Comparison of ENCODE assay signal across 11 cellular contexts in the genomic region with DNA sequence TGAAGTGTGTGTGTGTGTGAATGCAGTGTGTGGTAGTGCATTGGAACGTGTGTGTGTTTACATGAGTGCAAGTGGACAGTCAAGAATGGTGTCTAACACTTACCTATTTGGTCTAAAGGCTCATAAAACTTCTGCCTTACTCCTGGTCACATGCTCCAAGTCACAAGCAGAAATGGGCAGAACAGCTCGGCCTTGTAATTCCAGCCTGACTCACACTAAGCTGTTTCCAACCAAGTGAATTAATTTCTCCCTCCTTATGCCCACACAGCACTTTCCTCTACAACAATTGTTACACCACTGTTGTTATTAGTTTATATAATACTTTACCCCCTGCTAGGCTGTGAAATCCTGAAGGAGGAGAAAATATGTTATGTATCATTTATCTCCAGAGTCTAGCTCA. TPM values are rescaled to one million over a fixed set of nuclear protein-coding genes. Genes with fewer than 3 reads are reported as not detected.
A peak's percentile ranks its signal among the peaks of the same experiment; 100 is the strongest.
DNase-seq lines count a peak whose midpoint lies in the region; ATAC-seq and TF ChIP-seq lines count a peak whose summit lies in the region.
"Had no signal": no experiment of that assay in that cellular context is flagged by ENCODE, and none has a peak within 500 bp of the region (broad histone marks: within the 10 kb centered on the region; RNA-seq: fewer than 3 reads in every experiment).

No MANE protein-coding gene starts in this region.

- DNase-seq in Daoy (ENCODE audit: low read depth), result peak; percentile 52
- no peak for DNase-seq in SK-N-MC (ENCODE audit: low read depth, low spot score)
- DNase-seq in fibroblast of the aortic adventitia (ENCODE audit: low read depth), result peak; percentile 76
- DNase-seq in sciatic nerve (ENCODE audit: low spot score), result no peak
- DNase-seq in effector CD8-positive, alpha-beta T cell (lab: John Stamatoyannopoulos, UW), result no peak
- DNase-seq in activated CD4-positive, alpha-beta T cell treated with anti-CD3 and anti-CD28 coated beads, Interleukin-2, amount 50 U/mL, for 4 hours, result no peak
- no peak for DNase-seq in NCI-H510A (lab: John Stamatoyannopoulos, UW)
- no peak for DNase-seq in T1000 (lab: John Stamatoyannopoulos, UW)
- DNase-seq: activated T-cell treated with anti-CD3 and anti-CD28 coated beads, Interleukin-2, amount 50 U/mL, for 24 hours; NCI-H187 had no signal

- peak; percentile 45 for ATAC-seq in sciatic nerve

- peak overlapping the region; percentile 65 for H3K27ac ChIP-seq in SK-N-MC

- TF ChIP-seq CTCF in fibroblast of the aortic adventitia (IDR thresholded peaks at IDR 0.05; ENCODE audit: insufficient read depth, low read length), result no peak

- H3K9ac ChIP-seq in SK-N-MC (ENCODE audit: insufficient read length), result no peak overlapping the region

- no peak overlapping the region for H3K4me3 ChIP-seq in SK-N-MC
- H3K4me3 ChIP-seq in fibroblast of the aortic adventitia (ENCODE audit: low read depth, low read length), result no peak overlapping the region
- H3K4me3 ChIP-seq: tibial nerve had no signal

- intact Hi-C loops in sciatic nerve (cut with DNase I), result no loop called here

- peaks cover 62% of the 10 kb centered on the region for H3K36me3 ChIP-seq in SK-N-MC (ENCODE audit: insufficient read depth, low read length)
- H3K36me3 ChIP-seq: tibial nerve had no signal

- no peaks in the 10 kb centered on the region for H3K9me3 ChIP-seq in SK-N-MC (ENCODE audit: low read depth, low read length)
- H3K9me3 ChIP-seq: tibial nerve had no signal

RNA-seq across cellular contexts. Expression of a gene that starts 43.8 kb away (rescaled TPM):
- total RNA-seq in Daoy (2014; rRNA removed; shearing (Covaris generic)), result 17.8 and 23.9 TPM in 2 replicates
- total RNA-seq in fibroblast of the aortic adventitia (ENCODE audit: low replicate concordance) (356 and 379 TPM in 2 replicates), sciatic nerve (132 TPM)

Comparison
In these comparisons a context has a peak if more than half of its experiments do, and no peak if none do; other contexts are left out.
1. DNase-seq: peak in Daoy (single experiment) and fibroblast of the aortic adventitia (single experiment); none in SK-N-MC (single experiment), sciatic nerve (single experiment), effector CD8-positive, alpha-beta T cell (single experiment), activated CD4-positive, alpha-beta T cell treated with anti-CD3 and anti-CD28 coated beads, Interleukin-2, amount 50 U/mL, for 4 hours (0 of 2), NCI-H510A (single experiment) and T1000 (single experiment).